ENCODE assay signal across 7 cellular contexts in the genomic region with DNA sequence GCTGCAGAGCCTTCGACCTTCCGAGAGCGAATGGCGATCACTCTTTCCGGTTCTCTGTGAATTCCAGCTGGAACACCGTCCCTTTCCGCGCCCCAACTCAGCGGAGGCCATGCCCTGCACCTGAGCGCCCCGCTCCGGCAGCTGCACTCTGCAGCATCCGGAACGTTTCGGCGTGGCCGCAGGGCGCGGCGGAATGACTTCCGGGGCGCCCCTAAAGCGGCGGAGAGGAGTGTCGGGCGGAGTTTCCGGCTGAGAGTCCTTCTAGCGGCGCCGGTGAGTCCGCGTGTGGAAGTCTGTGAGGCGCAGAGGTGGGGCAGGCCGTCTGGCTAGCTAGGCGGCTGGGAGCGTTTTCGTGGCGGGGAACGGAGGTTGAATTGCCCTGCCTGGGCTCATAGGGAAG.
A peak's percentile ranks its signal among the peaks of the same experiment; 100 is the strongest.
DNase-seq lines count a peak whose midpoint lies in the region; ATAC-seq and TF ChIP-seq lines count a peak whose summit lies in the region.
"Not testable (repeated sequence)": the region's sequence is repeated elsewhere in the genome, so short reads cannot be mapped to it uniquely, and the experiment has no call there.

TSS of gene GTF2H2C_2 (plus strand) at position 252 of the 400 bp plus-strand sequence.

- not testable (repeated sequence) for H3K4me3 ChIP-seq in PC-3 (ENCODE audit: low read length)

- H4K20me1 ChIP-seq in PC-3 (ENCODE audit: low read length) = not testable (repeated sequence)

- CTCF ChIA-PET in PC-3 (lab: Charles Lee) = not testable (repeated sequence)

- H3K4me2 ChIP-seq in PC-3 (ENCODE audit: low read length) = not testable (repeated sequence)

- not testable (repeated sequence) for H3K79me2 ChIP-seq in PC-3 (ENCODE audit: low read length)

- intact Hi-C loops in PC-3 (cut with micrococcal nuclease) = not testable (repeated sequence)

- not testable (repeated sequence) for H3K4me3 Mint-ChIP-seq in central memory CD8-positive, alpha-beta T cell; naive B cell

- TF ChIP-seq CTCF in PC-3 (conservative IDR thresholded peaks at IDR 0.05; ENCODE audit: low read depth, low read length) = not testable (repeated sequence)

- H3K9me3 Mint-ChIP-seq in central memory CD8-positive, alpha-beta T cell; naive B cell: not testable (repeated sequence)

- not testable (repeated sequence) for H3F3A ChIP-seq in PC-3 (ENCODE audit: low read length, unreplicated experiment)

- H3K27ac Mint-ChIP-seq in central memory CD8-positive, alpha-beta T cell (ENCODE audit: low read depth); naive B cell: not testable (repeated sequence)

- H3K27me3 ChIP-seq in PC-3 (ENCODE audit: low read length) = not testable (repeated sequence)

- not testable (repeated sequence) for H3K27me3 Mint-ChIP-seq in central memory CD8-positive, alpha-beta T cell; naive B cell

- H3K4me1 Mint-ChIP-seq in central memory CD8-positive, alpha-beta T cell; naive B cell: not testable (repeated sequence)

- H3K36me3 Mint-ChIP-seq in central memory CD8-positive, alpha-beta T cell (ENCODE audit: insufficient read depth); naive B cell: not testable (repeated sequence)

- H3K36me3 ChIP-seq in PC-3 (ENCODE audit: low read depth, low read length) = not testable (repeated sequence)

- H3K9me2 ChIP-seq in PC-3 (replicated peaks; ENCODE audit: low read length) = not testable (repeated sequence)

- peak; percentile 97 for ATAC-seq in GM18907 (IDR thresholded peaks at IDR 0.05; ENCODE audit: unreplicated experiment)
- peak; percentile 97 for ATAC-seq in GM21423 (IDR thresholded peaks at IDR 0.05; ENCODE audit: unreplicated experiment)
- peak; percentile 97 for ATAC-seq in HG02763 (IDR thresholded peaks at IDR 0.05; ENCODE audit: unreplicated experiment)
- peak; percentile 98 for ATAC-seq in HG03135 (IDR thresholded peaks at IDR 0.05; ENCODE audit: unreplicated experiment)
- ATAC-seq in PC-3 = peak; percentile 88
- peak; percentile 100 for ATAC-seq in central memory CD8-positive, alpha-beta T cell (replicated peaks; ENCODE audit: extremely low read depth, poor library complexity, severe bottlenecking)
- peak; percentile 98 to 99 for ATAC-seq in naive B cell (ENCODE audit: low read depth in 2 of 2)

- H3K9me3 ChIP-seq in PC-3 (ENCODE audit: low read length) = not testable (repeated sequence)

- H3K27ac ChIP-seq in PC-3 (ENCODE audit: low read length) = not testable (repeated sequence)

- BruUV-seq in PC-3 (replicated peaks; lab: Mats Ljungman, UMichigan) = not testable (repeated sequence)

- DNase-seq in PC-3; central memory CD8-positive, alpha-beta T cell (ENCODE audit: low spot score in 2 of 2); naive B cell: not testable (repeated sequence)

- not testable (repeated sequence) for H2AFZ ChIP-seq in PC-3 (ENCODE audit: low read length)

- POLR2A ChIA-PET in PC-3 (lab: Charles Lee; ENCODE audit: unreplicated experiment) = not testable (repeated sequence)

- not testable (repeated sequence) for H3K9ac ChIP-seq in PC-3 (ENCODE audit: low read length)

- H3K4me1 ChIP-seq in PC-3 (ENCODE audit: insufficient read depth, low read length) = not testable (repeated sequence)
